Comparison of ENCODE assay signal across 22 cellular contexts in the genomic region with DNA sequence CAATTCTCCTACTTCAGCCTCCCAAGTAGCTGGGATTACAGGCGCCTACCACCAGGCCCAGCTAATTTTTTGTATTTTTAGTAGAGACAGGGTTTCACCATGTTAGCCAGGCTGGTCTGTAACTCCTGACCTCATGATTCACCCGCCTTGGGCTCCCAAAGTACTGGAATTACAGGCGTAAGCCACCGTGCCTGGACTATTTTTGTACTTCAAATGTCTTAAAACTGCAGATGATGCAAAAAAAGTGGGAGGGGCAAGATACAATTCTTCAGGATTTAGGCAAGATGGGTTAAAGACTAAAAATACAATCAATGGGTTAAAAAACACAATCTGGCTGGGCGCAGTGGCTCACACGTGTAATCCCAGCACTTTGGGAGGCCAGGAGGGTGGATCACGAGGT. TPM values are rescaled to one million over a fixed set of nuclear protein-coding genes. Genes with fewer than 3 reads are reported as not detected.
DNase-seq lines count a peak whose midpoint lies in the region; ATAC-seq, FAIRE-seq and TF ChIP-seq lines count a peak whose summit lies in the region.
"Had no signal": no experiment of that assay in that cellular context is flagged by ENCODE, and none has a peak within 500 bp of the region (broad histone marks: within the 10 kb centered on the region; RNA-seq: fewer than 3 reads in every experiment).

No MANE protein-coding gene starts in this region.

- POLR2A ChIA-PET in GM12878 (lab: Charles Lee), result no interaction called here

- H3K27ac ChIP-seq in DND-41 (ENCODE audit: low read length) (no peak overlapping the region), GM12878 (ENCODE audit: control insufficient read depth, insufficient read depth) (no peak overlapping the region), gastrocnemius medialis (no peak overlapping the region), gastroesophageal sphincter (no peak overlapping the region)
- H3K27ac ChIP-seq: C4-2B, KMS-11 had no signal

- H3K9ac ChIP-seq in DND-41 (ENCODE audit: low read depth, low read length), result no peak overlapping the region
- no peak overlapping the region for H3K9ac ChIP-seq in Loucy (ENCODE audit: low read depth, low read length, poor library complexity, severe bottlenecking)
- H3K9ac ChIP-seq in GM12878 (ENCODE audit: control insufficient read depth, insufficient read depth, low read length), result no peak overlapping the region
- H3K9ac ChIP-seq: KMS-11 had no signal

- no peaks in the 10 kb centered on the region for H3K9me2 ChIP-seq in Loucy (replicated peaks; ENCODE audit: low read depth, low read length)

- peak overlapping the region; percentile 73 for H3K4me2 ChIP-seq in DND-41 (ENCODE audit: insufficient read depth, low read length)
- peak overlapping the region; percentile 91 for H3K4me2 ChIP-seq in Loucy (ENCODE audit: low read depth, low read length, poor library complexity, severe bottlenecking)
- H3K4me2 ChIP-seq in GM12878 (ENCODE audit: control insufficient read depth, insufficient read depth), result no peak overlapping the region
- H3K4me2 ChIP-seq: KMS-11 had no signal

- intact Hi-C loops in GM12878 (cut with micrococcal nuclease; ENCODE audit: unreplicated experiment) (no loop called here), gastrocnemius medialis (cut with DNase I; ENCODE audit: low total_unique reads) (no loop called here)

- H2AFZ ChIP-seq in DND-41 (ENCODE audit: low read depth, low read length), result no peak overlapping the region
- no peak overlapping the region for H2AFZ ChIP-seq in Loucy (ENCODE audit: low read length)
- no peak overlapping the region for H2AFZ ChIP-seq in GM12878 (ENCODE audit: control insufficient read depth, low read depth, low read length)

- no TSS peak for BruUV-seq in GM12878 (replicated peaks; lab: Mats Ljungman, UMichigan)

- in situ Hi-C loops in GM12878 (cut with MboI) (no loop called here), gastrocnemius medialis (cut with MboI; ENCODE audit: low sequenced_read_pairs in 4 of 4) (loop anchor here in 3 of 4 donors (10.0 to 25.0 kb wide), 2 partner anchors 62 to 660 kb away; a partner anchor contains a TSS)

- no peak for TF ChIP-seq EP300 in GM12878 (IDR thresholded peaks at IDR 0.05; ENCODE audit: borderline replicate concordance in 1 of 2, control insufficient read depth in 1 of 2, low read depth in 2 of 2, low read length in 2 of 2)
- TF ChIP-seq EP300 in gastroesophageal sphincter (IDR thresholded peaks at IDR 0.05), result no peak

- TF ChIP-seq RAD21 in GM12878 (IDR thresholded peaks at IDR 0.05; ENCODE audit: insufficient read depth, low read depth, low read length), result no peak

- H3K36me3 ChIP-seq in DND-41 (ENCODE audit: insufficient read depth, low read length), result peaks cover 13% of the 10 kb centered on the region; the same call in 1 of the 2 replicates
- H3K36me3 ChIP-seq in Loucy (ENCODE audit: insufficient read depth, low read length), result no peaks in the 10 kb centered on the region
- H3K36me3 ChIP-seq in GM12878 (ENCODE audit: control insufficient read depth in 2 of 2, insufficient read depth in 2 of 2, low read length in 1 of 2), result peaks cover 1 to 2% of the 10 kb centered on the region in 2 experiments; a peak in 2 of 4 replicates
- H3K36me3 ChIP-seq in gastrocnemius medialis, result no peaks in the 10 kb centered on the region
- H3K36me3 ChIP-seq in gastroesophageal sphincter, result no peaks in the 10 kb centered on the region

- 100% methylated on average over 7 of the region's 7 CpGs for WGBS in GM12878 (ENCODE audit: insufficient coverage, insufficient replicate concordance, low lambda C conversion rate, missing lambda C conversion rate)
- 53 to 75% methylated on average over 5 to 7 of the region's 7 CpGs for WGBS in gastroesophageal sphincter (ENCODE audit: low coverage in 1 of 2), 2 donors

- DNase-seq in DND-41 (no peak), GM12878 (ENCODE audit: low read depth, low spot score) (no peak), iris pigment epithelial cell (ENCODE audit: low read depth) (peak; percentile 31), HUDEP-2 (lab: John Stamatoyannopoulos, UW; ENCODE audit: unreplicated experiment in 76 of 76) (no peak), gastrocnemius medialis (no peak)
- DNase-seq: AML-193; DMS 273 treated with DMSO at 0.1 percent for 48 hours; MG63; NCI-H1092 treated with DMSO at 0.1 percent for 48 hours; NCI-H146; NCI-H2029 treated with DMSO at 0.1 percent for 48 hours; NK-92 treated with Interleukin-12 subunit alpha and Interleukin-12 subunit beta, amount 100 ng/mL, for 24 hours; Right ventricle myocardium superior; SW 1271 had no signal

- H3K4me3 ChIP-seq in DND-41 (ENCODE audit: low read depth in 1 of 2, low read length in 2 of 2) (no peak overlapping the region), Loucy (ENCODE audit: low read length, poor library complexity, severe bottlenecking) (peak overlapping the region; percentile 81), GM12878 (0 out of 2 replicates have a peak overlapping the region, but pooled peaks have one; percentile 9), gastrocnemius medialis (no peak overlapping the region), gastroesophageal sphincter (no peak overlapping the region)
- H3K4me3 ChIP-seq: MG63 had no signal

- CTCF ChIA-PET in GM12878 (lab: Yijun Ruan, JAX), result interaction anchor here (0.8 kb wide), 1 partner anchor 13 kb away, joined by 3 read pairs; no protein-coding TSS in a partner anchor

- H3K79me2 ChIP-seq in DND-41 (ENCODE audit: insufficient read depth, low read length) (peaks cover 97% of the 10 kb centered on the region), Loucy (ENCODE audit: insufficient read depth, low read length) (peaks cover 95% of the 10 kb centered on the region), GM12878 (ENCODE audit: control insufficient read depth, insufficient read depth, low read length) (peaks cover 93% of the 10 kb centered on the region)

- no peak for ATAC-seq in DND-41 (ENCODE audit: insufficient read depth, low read depth)
- no peak for ATAC-seq in GM12878
- no peak for ATAC-seq in gastrocnemius medialis
- no peak for ATAC-seq in gastroesophageal sphincter

- H3K9me3 ChIP-seq in DND-41 (ENCODE audit: insufficient read depth, low read length, severe bottlenecking), result no peaks in the 10 kb centered on the region
- H3K9me3 ChIP-seq in Loucy (ENCODE audit: insufficient read depth, low read depth, low read length), result no peaks in the 10 kb centered on the region
- no peaks in the 10 kb centered on the region; the same call in 2 of the 3 replicates for H3K9me3 ChIP-seq in GM12878 (replicated peaks; ENCODE audit: control insufficient read depth, insufficient read depth, low read length)
- no peaks in the 10 kb centered on the region for H3K9me3 ChIP-seq in gastrocnemius medialis
- no peaks in the 10 kb centered on the region for H3K9me3 ChIP-seq in gastroesophageal sphincter
- H3K9me3 ChIP-seq: MG63 had no signal

- RAD21 ChIA-PET in GM12878 (lab: Charles Lee; ENCODE audit: unreplicated experiment), result no interaction called here

- H3K27me3 ChIP-seq in DND-41 (ENCODE audit: insufficient read depth, low read length, poor library complexity) (no peaks in the 10 kb centered on the region), Loucy (ENCODE audit: insufficient read depth, low read length, poor library complexity, severe bottlenecking) (no peaks in the 10 kb centered on the region), GM12878 (replicated peaks in 1 of 2; ENCODE audit: control insufficient read depth in 2 of 2, insufficient read depth in 2 of 2, low read length in 1 of 2) (no peaks in the 10 kb centered on the region), gastrocnemius medialis (no peaks in the 10 kb centered on the region), gastroesophageal sphincter (no peaks in the 10 kb centered on the region)
- H3K27me3 ChIP-seq: MG63 had no signal

- TF ChIP-seq POLR2A in GM12878 (IDR thresholded peaks at IDR 0.05; ENCODE audit: low read depth, low read length) (no peak), gastrocnemius medialis (IDR thresholded peaks at IDR 0.05) (no peak), gastroesophageal sphincter (IDR thresholded peaks at IDR 0.05) (no peak)

- H3K4me1 ChIP-seq in DND-41 (ENCODE audit: insufficient read depth, low read length), result peaks cover 50% of the 10 kb centered on the region
- H3K4me1 ChIP-seq in Loucy (ENCODE audit: insufficient read depth, low read length, poor library complexity, severe bottlenecking), result peaks cover 51% of the 10 kb centered on the region
- H3K4me1 ChIP-seq in GM12878 (ENCODE audit: control insufficient read depth, insufficient read depth, low read length), result peaks cover 12% of the 10 kb centered on the region; the same call in 1 of the 2 replicates
- peaks cover 55 to 57% of the 10 kb centered on the region in 2 donors for H3K4me1 ChIP-seq in gastrocnemius medialis
- H3K4me1 ChIP-seq in gastroesophageal sphincter, result peaks cover 2 to 70% (median 18%) of the 10 kb centered on the region in 3 donors

- FAIRE-seq in GM12878 (lab: Jason Lieb, UNC), result no peak
- FAIRE-seq: GM12892, GM18507, H1, RCC 7860 had no signal

- H3F3A ChIP-seq in Loucy (ENCODE audit: low read depth), result no peaks in the 10 kb centered on the region

- H4K20me1 ChIP-seq in DND-41 (ENCODE audit: insufficient read depth, low read length) (peaks cover 85% of the 10 kb centered on the region), Loucy (ENCODE audit: insufficient read depth, low read length, poor library complexity, severe bottlenecking) (peaks cover 93% of the 10 kb centered on the region), GM12878 (ENCODE audit: control insufficient read depth, insufficient read depth) (peaks cover 6% of the 10 kb centered on the region; the same call in 1 of the 2 replicates)

- TF ChIP-seq CTCF in DND-41 (IDR thresholded peaks at IDR 0.05; ENCODE audit: borderline replicate concordance, extremely low read depth, low read length, poor library complexity, severe bottlenecking), result no peak
- no peak for TF ChIP-seq CTCF in Loucy (conservative IDR thresholded peaks at IDR 0.05; ENCODE audit: low read length)
- TF ChIP-seq CTCF in GM12878 (IDR thresholded peaks at IDR 0.05 in 2 of 3, conservative IDR thresholded peaks at IDR 0.05 in 1 of 3; ENCODE audit: control insufficient read depth in 2 of 3, extremely low read depth in 1 of 3, insufficient read depth in 1 of 3, low read depth in 3 of 3, low read length in 3 of 3), result no peak
- no peak for TF ChIP-seq CTCF in gastrocnemius medialis (IDR thresholded peaks at IDR 0.05 in 4 of 5, conservative IDR thresholded peaks at IDR 0.05 in 1 of 5)
- no peak for TF ChIP-seq CTCF in gastroesophageal sphincter (IDR thresholded peaks at IDR 0.05)

- SMC1A ChIA-PET in GM12878 (lab: Charles Lee; ENCODE audit: uncharacterized antibody, unreplicated experiment), result no interaction called here

RNA-seq across cellular contexts. Expression of a gene that starts 4.7 kb away (rescaled TPM):
- total RNA-seq in GM12878 (2013; cell fraction: nucleolus; rRNA removed), result 82.4 and 89.4 TPM in 2 replicates
- 7.8 and 12.0 TPM in 2 replicates for total RNA-seq in GM12878 (2014; rRNA removed)
- total RNA-seq in GM12878 (2014; rRNA removed; fragmentation: Illumina TruSeq; extraction: Trizol), result 11.2 and 12.0 TPM in 2 replicates
- 44.8 and 49.3 TPM in 2 replicates for total RNA-seq in GM12878 (2021)
- 14.9 TPM for polyA plus RNA-seq in GM12878 (2011; ENCODE audit: low read depth)
- 14.5 TPM in 2 replicates for polyA plus RNA-seq in GM12878 (2011; rRNA removed)
- 10.0 and 15.1 TPM in 2 replicates for polyA plus RNA-seq in GM12878 (2011; cell fraction: cytosol; rRNA removed)
- polyA plus RNA-seq in GM12878 (2011; cell fraction: nucleus; rRNA removed), result 44.6 and 54.9 TPM in 2 replicates
- polyA plus RNA-seq in GM12878 (2012), result 19.6 and 23.9 TPM in 2 replicates
- polyA plus RNA-seq in GM12878 (2014; fragmentation: Illumina TruSeq; extraction: Trizol), result 34.7 and 39.1 TPM in 2 replicates
- polyA plus RNA-seq in GM12878 (2014; fragmentation: Nextera tagmentation; extraction: Ambion mirVana), result 1 to 10 TPM; 4.3 to 4.6 TPM
- 17.4 and 22.8 TPM in 2 replicates for polyA plus RNA-seq in GM12878 (2014; rRNA removed)
- polyA plus RNA-seq in GM12878 (2016; fragmentation: Nextera tagmentation; extraction: Ambion mirVana), result 10 to 100 TPM; 39.7 to 42.3 TPM
- polyA minus RNA-seq in GM12878 (2011; rRNA and poly(A)+ RNA removed), result 24.1 and 27.7 TPM in 2 replicates
- polyA minus RNA-seq in GM12878 (2011; cell fraction: cytosol; rRNA and poly(A)+ RNA removed), result 10.6 and 10.8 TPM in 2 replicates
- 43.5 and 72.9 TPM in 2 replicates for polyA minus RNA-seq in GM12878 (2011; cell fraction: nucleus; rRNA and poly(A)+ RNA removed)
- 10 to 100 TPM in 2 of 4 donors, 1 to 10 TPM in 2; 8.2 to 11.5 (median 10.0) TPM for total RNA-seq in gastrocnemius medialis
- total RNA-seq in gastroesophageal sphincter, result 10 to 100 TPM; 10.7 to 19.9 (median 16.1) TPM

Comparison
In these comparisons a context has a peak if more than half of its experiments do, and no peak if none do; other contexts are left out.
1. H3K4me3 ChIP-seq: peak in Loucy (single experiment) and GM12878 (single experiment); none in DND-41 (0 of 2), gastrocnemius medialis (0 of 4) and gastroesophageal sphincter (0 of 2).